In genomic region chr2:25150993-25151392, GRCh38 we compare ENCODE assay signal across 8 cellular contexts. TPM values are rescaled to one million over a fixed set of nuclear protein-coding genes. Genes with fewer than 3 reads are reported as not detected.
"Had no signal": no experiment of that assay in that cellular context is flagged by ENCODE, and none has a peak within 500 bp of the region (broad histone marks: within the 10 kb centered on the region; RNA-seq: fewer than 3 reads in every experiment).

No MANE protein-coding gene starts in this region.

RNA-seq across cellular contexts. Expression of gene POMC, which starts 17.4 kb away (rescaled TPM):
- total RNA-seq: OCI-LY7, PC-3, PC-9, Peyer's patch, SJCRH30, SJSA1, SK-MEL-5 had no signal
- polyA plus RNA-seq: SK-N-SH had no signal
